Comparison of ENCODE assay signal across 26 cellular contexts in the genomic region with DNA sequence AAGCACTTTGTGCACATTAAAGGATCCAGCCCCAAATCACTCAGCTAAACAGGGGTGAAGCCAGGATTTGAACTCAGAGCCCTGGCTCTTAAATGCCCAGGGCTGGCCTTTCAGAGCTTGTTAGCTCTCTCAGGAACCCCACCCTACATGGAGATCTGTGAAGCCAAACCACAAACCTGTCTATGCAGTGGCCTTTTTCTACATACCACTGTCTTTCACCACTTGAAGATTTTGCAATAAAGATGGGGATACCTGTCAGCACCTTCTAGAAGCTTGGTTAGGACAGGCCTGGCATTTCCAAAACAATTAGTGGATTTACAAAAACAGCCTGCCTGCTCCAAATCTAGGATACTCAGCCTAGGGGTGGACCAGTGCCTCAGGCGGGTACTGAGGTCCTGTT.
"Had no signal": no experiment of that assay in that cellular context is flagged by ENCODE, and none has a peak within 500 bp of the region (broad histone marks: within the 10 kb centered on the region; RNA-seq: fewer than 3 reads in every experiment).

No MANE protein-coding gene starts in this region.

- H3K4me2 ChIP-seq: smooth muscle cell had no signal

- H3K36me3 ChIP-seq: lower lobe of right lung, neutrophil, pancreas, right atrium auricular region, transverse colon, upper lobe of right lung, uterus had no signal

- H3K4me3 ChIP-seq: dorsolateral prefrontal cortex, esophagus squamous epithelium, heart right ventricle, lower lobe of right lung, pancreas, right atrium auricular region, smooth muscle cell, suprapubic skin, transverse colon, upper lobe of right lung, uterus had no signal

- ATAC-seq: heart right ventricle; left ventricle myocardium superior; lower lobe of right lung; natural killer cell; pancreas; sciatic nerve; stimulated activated naive CD8-positive, alpha-beta T cell treated with anti-CD3 and anti-CD28 coated beads, Interleukin-15, amount 100 ng/mL, for 72 hours; upper lobe of right lung had no signal

- H3K27me3 ChIP-seq: dorsolateral prefrontal cortex, esophagus squamous epithelium, heart right ventricle, neutrophil, pancreas, right atrium auricular region, suprapubic skin, transverse colon, upper lobe of right lung, uterus had no signal

- H3K27ac ChIP-seq: dorsolateral prefrontal cortex, esophagus squamous epithelium, heart right ventricle, lower lobe of right lung, neutrophil, pancreas, right atrium auricular region, suprapubic skin, transverse colon, upper lobe of right lung, uterus had no signal

- H3K4me1 ChIP-seq: lower lobe of right lung, pancreas, suprapubic skin, transverse colon, upper lobe of right lung, uterus had no signal

- H3K9me3 ChIP-seq: esophagus squamous epithelium, lower lobe of right lung, neutrophil, pancreas, right atrium auricular region, suprapubic skin, transverse colon, upper lobe of right lung, uterus had no signal

- DNase-seq: effector CD8-positive, alpha-beta T cell; erythroblast; esophagus squamous epithelium; foreskin melanocyte; glutamatergic neuron; heart right ventricle; hippocampal formation; left ventricle myocardium superior; lower lobe of right lung; natural killer cell; stimulated activated CD4-positive, alpha-beta T cell treated with anti-CD3 and anti-CD28 coated beads, Interleukin-12 subunit alpha, Interleukin-12 subunit beta, amount 100 ng/mL, for 4 hours; stimulated activated CD4-positive, alpha-beta T cell treated with anti-CD3 and anti-CD28 coated beads, Interleukin-1b, Interleukin-23, amount 100 ng/mL, for 48 hours; stimulated activated CD4-positive, alpha-beta T cell treated with anti-CD3 and anti-CD28 coated beads, Interleukin-4, amount 100 ng/mL, for 1 hour; stimulated activated CD8-positive, alpha-beta memory T cell treated with anti-CD3 and anti-CD28 coated beads, Interleukin-4, amount 100 ng/mL, for 48 hours; stimulated activated naive CD4-positive, alpha-beta T cell; stimulated activated naive CD8-positive, alpha-beta T cell treated with anti-CD3 and anti-CD28 coated beads, Interleukin-15, amount 100 ng/mL, for 72 hours; transverse colon; upper lobe of right lung; uterus had no signal
